Comparison of ENCODE assay signal across 1 cellular context in the genomic region with DNA sequence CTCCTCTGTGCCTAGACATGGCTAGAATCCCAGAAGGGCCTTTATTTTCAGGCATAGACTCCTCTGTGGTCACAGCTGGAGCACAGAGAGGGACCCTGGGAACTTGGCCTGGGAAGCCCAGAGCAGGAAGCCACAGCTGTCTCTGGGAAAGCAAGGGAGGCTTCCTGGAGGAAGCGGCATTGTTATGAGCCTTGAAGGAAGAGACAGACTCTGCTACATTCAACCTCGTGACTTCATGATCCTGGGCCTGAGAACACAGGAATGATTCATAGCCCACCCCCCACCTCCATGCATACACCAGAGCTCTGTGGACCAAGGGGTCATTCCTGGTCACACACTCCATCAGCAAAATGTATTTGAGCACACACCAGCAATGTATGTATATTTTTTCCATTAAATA.
TF ChIP-seq lines count a peak whose summit lies in the region.

No MANE protein-coding gene starts in this region.

TF ChIP-seq in IMR-90, 13 proteins besides CTCF, POLR2A, EP300 and RAD21 (continued from another document):
- TF ChIP-seq, protein P1, sequence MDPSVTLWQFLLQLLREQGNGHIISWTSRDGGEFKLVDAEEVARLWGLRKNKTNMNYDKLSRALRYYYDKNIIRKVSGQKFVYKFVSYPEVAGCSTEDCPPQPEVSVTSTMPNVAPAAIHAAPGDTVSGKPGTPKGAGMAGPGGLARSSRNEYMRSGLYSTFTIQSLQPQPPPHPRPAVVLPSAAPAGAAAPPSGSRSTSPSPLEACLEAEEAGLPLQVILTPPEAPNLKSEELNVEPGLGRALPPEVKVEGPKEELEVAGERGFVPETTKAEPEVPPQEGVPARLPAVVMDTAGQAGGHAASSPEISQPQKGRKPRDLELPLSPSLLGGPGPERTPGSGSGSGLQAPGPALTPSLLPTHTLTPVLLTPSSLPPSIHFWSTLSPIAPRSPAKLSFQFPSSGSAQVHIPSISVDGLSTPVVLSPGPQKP (IDR thresholded peaks at IDR 0.05; ENCODE audit: borderline replicate concordance, low read depth, low read length), result no peak
- no peak for TF ChIP-seq FOS (IDR thresholded peaks at IDR 0.05; ENCODE audit: low read depth, low read length)
- TF ChIP-seq BHLHE40 (IDR thresholded peaks at IDR 0.05; ENCODE audit: low read depth, low read length), result no peak
